ENCODE assay signal across 6 cellular contexts in genomic region chr20:62367483-62368302, GRCh38.
DNase-seq lines count a peak whose midpoint lies in the region; TF ChIP-seq lines count a peak whose summit lies in the region.

No MANE protein-coding gene starts in this region.

- H3K27me3 Mint-ChIP-seq in nephron (ENCODE audit: low read depth) = peaks cover 4% of the 10 kb centered on the region

- H3K27ac Mint-ChIP-seq in nephron = peak overlapping the region in 2 of 3 experiments; percentile 85 to 98

- H3K4me1 Mint-ChIP-seq in nephron = peaks cover 26% of the 10 kb centered on the region

- no peaks in the 10 kb centered on the region for H3K9me3 Mint-ChIP-seq in nephron

- peak overlapping the region; percentile 66 to 81 (median 73) for H3K4me3 Mint-ChIP-seq in nephron

- no peaks in the 10 kb centered on the region for H3K36me3 Mint-ChIP-seq in nephron (ENCODE audit: low read depth)

- no peak for TF ChIP-seq CTCF in nephron (IDR thresholded peaks at IDR 0.05; ENCODE audit: unreplicated experiment in 3 of 3)

- peak; percentile 57 to 72 (median 64) for DNase-seq in NCI-H1417 (lab: John Stamatoyannopoulos, UW)
- no peak for DNase-seq in NCI-H1417 treated with DMSO at 0.1 percent for 48 hours (lab: John Stamatoyannopoulos, UW)
- peak; percentile 51 for DNase-seq in astrocyte of the hippocampus (ENCODE audit: low read depth, low spot score)
- DNase-seq in GM19238 (ENCODE audit: insufficient read length, low spot score) = no peak
- DNase-seq in SW 1271 (lab: John Stamatoyannopoulos, UW) = no peak

Comparison
In these comparisons a context has a peak if more than half of its experiments do, and no peak if none do; other contexts are left out.
1. DNase-seq: peak in NCI-H1417 (3 of 3) and astrocyte of the hippocampus (single experiment); none in NCI-H1417 treated with DMSO at 0.1 percent for 48 hours (single experiment), GM19238 (single experiment) and SW 1271 (0 of 2).